1 cellular context compared by ENCODE assay signal in the genomic region with DNA sequence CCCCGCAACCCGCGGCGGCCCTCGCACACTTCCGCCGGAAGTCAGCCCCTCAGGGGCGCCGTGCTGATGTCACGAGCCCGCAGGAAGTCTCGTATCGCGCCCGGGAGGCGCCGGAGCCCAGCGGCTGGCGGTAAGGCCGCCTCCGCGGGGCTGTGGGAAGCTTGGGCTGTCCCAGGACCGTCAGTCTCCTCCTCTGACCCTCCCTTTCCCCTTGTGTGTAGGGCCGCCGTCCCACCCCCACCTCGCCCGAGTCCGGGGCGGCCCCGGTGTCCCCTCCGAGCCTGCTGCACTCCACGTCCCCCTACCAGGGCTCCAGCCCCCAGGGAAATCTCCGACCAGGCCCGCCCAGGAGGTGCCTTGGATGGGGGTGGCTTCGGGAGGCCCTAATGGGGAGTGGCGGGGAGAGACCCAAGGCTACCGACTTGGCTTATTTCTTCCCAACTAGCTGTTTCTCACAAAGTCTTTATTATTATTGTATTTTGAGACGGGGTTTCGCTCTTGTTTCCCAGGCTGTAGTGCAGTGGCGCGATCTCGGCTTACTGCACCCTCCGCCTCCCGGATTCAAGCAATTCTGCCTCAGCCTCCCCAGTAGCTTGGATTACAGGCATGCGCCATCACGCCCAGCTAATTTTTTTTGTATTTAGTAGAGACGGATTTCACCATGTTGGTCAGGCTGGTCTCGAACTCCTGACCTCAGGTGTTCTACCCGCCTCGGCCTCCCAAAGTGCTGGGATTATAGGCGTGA.
TF ChIP-seq lines count a peak whose summit lies in the region.

A gene (plus strand): TSS at position 86 of the 745 bp plus-strand sequence. CDS start 3,108 bp downstream, outside the sequence.

TF ChIP-seq in K562, 482 proteins besides CTCF, POLR2A, EP300 and RAD21 (continued from another document and continues in another):
- TF ChIP-seq, protein P1, sequence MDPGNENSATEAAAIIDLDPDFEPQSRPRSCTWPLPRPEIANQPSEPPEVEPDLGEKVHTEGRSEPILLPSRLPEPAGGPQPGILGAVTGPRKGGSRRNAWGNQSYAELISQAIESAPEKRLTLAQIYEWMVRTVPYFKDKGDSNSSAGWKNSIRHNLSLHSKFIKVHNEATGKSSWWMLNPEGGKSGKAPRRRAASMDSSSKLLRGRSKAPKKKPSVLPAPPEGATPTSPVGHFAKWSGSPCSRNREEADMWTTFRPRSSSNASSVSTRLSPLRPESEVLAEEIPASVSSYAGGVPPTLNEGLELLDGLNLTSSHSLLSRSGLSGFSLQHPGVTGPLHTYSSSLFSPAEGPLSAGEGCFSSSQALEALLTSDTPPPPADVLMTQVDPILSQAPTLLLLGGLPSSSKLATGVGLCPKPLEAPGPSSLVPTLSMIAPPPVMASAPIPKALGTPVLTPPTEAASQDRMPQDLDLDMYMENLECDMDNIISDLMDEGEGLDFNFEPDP (CRISPR knock-in tag; IDR thresholded peaks at IDR 0.05): no peak
- TF ChIP-seq POLR3G (IDR thresholded peaks at IDR 0.05; ENCODE audit: extremely low read depth, insufficient read length, insufficient replicate concordance): no peak
- TF ChIP-seq, protein P2, sequence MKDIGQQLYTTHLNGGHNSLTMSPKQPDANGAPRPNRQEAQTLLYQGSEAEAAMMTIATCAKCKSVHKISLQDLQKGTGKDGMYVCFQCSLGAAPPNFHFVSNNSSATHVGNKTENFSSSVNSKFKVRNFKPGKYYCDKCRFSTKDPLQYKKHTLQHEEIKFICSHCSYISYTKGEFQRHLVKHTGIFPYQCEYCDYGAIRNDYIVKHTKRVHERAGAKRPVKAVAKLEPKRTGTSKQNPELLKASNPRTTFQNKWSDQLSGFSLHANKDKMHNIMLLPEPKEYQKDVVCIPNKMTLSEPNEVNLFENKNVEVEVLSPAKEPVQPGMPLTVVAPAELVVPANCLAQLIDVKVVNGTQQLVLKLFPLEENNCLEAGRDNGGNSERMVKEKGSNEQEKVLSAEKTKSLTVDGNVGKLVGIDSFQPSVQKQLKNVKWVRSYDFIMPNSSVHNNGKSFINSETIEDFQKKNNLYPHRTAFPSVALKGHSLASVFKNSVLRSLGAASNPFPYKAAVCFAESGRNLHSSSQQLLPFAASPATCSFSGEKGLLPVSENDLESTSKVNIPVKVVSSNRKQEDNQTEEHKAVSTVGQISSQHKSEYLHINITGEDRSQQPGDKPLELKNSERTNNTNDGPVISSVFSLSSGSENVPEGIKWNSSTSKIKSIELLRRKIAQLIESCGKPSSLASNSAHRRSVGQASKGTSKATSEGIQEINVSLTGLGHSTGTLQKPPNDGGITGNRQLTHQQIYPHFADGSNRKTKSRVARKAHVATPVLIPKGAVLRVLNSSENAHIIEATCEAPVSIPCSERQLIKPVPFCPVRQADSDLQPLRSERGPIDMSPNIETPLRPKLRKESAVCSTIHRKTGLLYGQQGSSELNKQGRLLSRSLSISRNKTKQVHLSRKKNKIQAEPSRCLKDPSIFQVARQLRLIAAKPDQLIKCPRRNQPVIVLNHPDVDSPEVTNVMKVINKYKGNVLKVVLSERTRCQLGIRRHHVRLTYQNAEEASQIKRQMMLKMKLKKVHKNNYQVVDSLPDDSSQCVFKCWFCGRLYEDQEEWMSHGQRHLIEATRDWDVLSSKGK (CRISPR knock-in tag; IDR thresholded peaks at IDR 0.05): no peak
- TF ChIP-seq, protein P3, sequence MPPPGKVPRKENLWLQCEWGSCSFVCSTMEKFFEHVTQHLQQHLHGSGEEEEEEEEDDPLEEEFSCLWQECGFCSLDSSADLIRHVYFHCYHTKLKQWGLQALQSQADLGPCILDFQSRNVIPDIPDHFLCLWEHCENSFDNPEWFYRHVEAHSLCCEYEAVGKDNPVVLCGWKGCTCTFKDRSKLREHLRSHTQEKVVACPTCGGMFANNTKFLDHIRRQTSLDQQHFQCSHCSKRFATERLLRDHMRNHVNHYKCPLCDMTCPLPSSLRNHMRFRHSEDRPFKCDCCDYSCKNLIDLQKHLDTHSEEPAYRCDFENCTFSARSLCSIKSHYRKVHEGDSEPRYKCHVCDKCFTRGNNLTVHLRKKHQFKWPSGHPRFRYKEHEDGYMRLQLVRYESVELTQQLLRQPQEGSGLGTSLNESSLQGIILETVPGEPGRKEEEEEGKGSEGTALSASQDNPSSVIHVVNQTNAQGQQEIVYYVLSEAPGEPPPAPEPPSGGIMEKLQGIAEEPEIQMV (tag; conservative IDR thresholded peaks at IDR 0.05; ENCODE audit: low read depth): no peak
- TF ChIP-seq, protein P4, sequence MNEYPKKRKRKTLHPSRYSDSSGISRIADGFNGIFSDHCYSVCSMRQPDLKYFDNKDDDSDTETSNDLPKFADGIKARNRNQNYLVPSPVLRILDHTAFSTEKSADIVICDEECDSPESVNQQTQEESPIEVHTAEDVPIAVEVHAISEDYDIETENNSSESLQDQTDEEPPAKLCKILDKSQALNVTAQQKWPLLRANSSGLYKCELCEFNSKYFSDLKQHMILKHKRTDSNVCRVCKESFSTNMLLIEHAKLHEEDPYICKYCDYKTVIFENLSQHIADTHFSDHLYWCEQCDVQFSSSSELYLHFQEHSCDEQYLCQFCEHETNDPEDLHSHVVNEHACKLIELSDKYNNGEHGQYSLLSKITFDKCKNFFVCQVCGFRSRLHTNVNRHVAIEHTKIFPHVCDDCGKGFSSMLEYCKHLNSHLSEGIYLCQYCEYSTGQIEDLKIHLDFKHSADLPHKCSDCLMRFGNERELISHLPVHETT (CRISPR knock-in tag; conservative IDR thresholded peaks at IDR 0.05 in 1 of 2, IDR thresholded peaks at IDR 0.05 in 1 of 2): peak in 1 of 2 experiments; percentile 79; a peak in 1 of 4 replicates
- TF ChIP-seq LARP7 (IDR thresholded peaks at IDR 0.05): no peak
- no peak for TF ChIP-seq ZNF23 (CRISPR knock-in tag; IDR thresholded peaks at IDR 0.05)
- TF ChIP-seq, protein P5, sequence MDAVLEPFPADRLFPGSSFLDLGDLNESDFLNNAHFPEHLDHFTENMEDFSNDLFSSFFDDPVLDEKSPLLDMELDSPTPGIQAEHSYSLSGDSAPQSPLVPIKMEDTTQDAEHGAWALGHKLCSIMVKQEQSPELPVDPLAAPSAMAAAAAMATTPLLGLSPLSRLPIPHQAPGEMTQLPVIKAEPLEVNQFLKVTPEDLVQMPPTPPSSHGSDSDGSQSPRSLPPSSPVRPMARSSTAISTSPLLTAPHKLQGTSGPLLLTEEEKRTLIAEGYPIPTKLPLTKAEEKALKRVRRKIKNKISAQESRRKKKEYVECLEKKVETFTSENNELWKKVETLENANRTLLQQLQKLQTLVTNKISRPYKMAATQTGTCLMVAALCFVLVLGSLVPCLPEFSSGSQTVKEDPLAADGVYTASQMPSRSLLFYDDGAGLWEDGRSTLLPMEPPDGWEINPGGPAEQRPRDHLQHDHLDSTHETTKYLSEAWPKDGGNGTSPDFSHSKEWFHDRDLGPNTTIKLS (IDR thresholded peaks at IDR 0.05; ENCODE audit: borderline replicate concordance, low read depth): peak; percentile 44; the same call in 1 of the 2 replicates
- peak; percentile 98 for TF ChIP-seq KDM5B (IDR thresholded peaks at IDR 0.05; ENCODE audit: insufficient replicate concordance, low read depth, low read length)
- TF ChIP-seq ZNF239 (CRISPR knock-in tag; IDR thresholded peaks at IDR 0.05): no peak
- no peak for TF ChIP-seq BDP1 (IDR thresholded peaks at IDR 0.05; ENCODE audit: insufficient read depth, insufficient read length)
- no peak for TF ChIP-seq TGIF2 (CRISPR knock-in tag; IDR thresholded peaks at IDR 0.05)
- no peak for TF ChIP-seq ETV6 (IDR thresholded peaks at IDR 0.05; ENCODE audit: borderline replicate concordance in 1 of 2, low read depth in 2 of 2, low read length in 1 of 2)
- TF ChIP-seq ETV6 (CRISPR knock-in tag; IDR thresholded peaks at IDR 0.05; ENCODE audit: borderline replicate concordance): no peak
- TF ChIP-seq MIER1 (IDR thresholded peaks at IDR 0.05; ENCODE audit: low read depth): no peak
- no peak for TF ChIP-seq ZNF121 (CRISPR knock-in tag; conservative IDR thresholded peaks at IDR 0.05)
- peak; percentile 59; the same call in 1 of the 2 replicates for TF ChIP-seq ELF1 (tag; IDR thresholded peaks at IDR 0.05)
- TF ChIP-seq CHD2 (IDR thresholded peaks at IDR 0.05; ENCODE audit: low read depth, low read length): peak; percentile 78
- no peak for TF ChIP-seq MXI1 (IDR thresholded peaks at IDR 0.05; ENCODE audit: low read depth, low read length)
- TF ChIP-seq SIN3A (IDR thresholded peaks at IDR 0.05; ENCODE audit: borderline replicate concordance in 2 of 2, control insufficient read depth in 1 of 2, low read depth in 2 of 2, low read length in 2 of 2): peak; percentile 45 to 50; a peak in 1 of 4 replicates
- no peak for TF ChIP-seq SP1 (CRISPR knock-in tag; IDR thresholded peaks at IDR 0.05)
- peak; percentile 94 for TF ChIP-seq CXXC5 (CRISPR knock-in tag; IDR thresholded peaks at IDR 0.05)
- TF ChIP-seq ZC3H11A (IDR thresholded peaks at IDR 0.05; ENCODE audit: low read depth, low read length): no peak
- TF ChIP-seq, protein P6, sequence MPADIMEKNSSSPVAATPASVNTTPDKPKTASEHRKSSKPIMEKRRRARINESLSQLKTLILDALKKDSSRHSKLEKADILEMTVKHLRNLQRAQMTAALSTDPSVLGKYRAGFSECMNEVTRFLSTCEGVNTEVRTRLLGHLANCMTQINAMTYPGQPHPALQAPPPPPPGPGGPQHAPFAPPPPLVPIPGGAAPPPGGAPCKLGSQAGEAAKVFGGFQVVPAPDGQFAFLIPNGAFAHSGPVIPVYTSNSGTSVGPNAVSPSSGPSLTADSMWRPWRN (IDR thresholded peaks at IDR 0.05; ENCODE audit: low read depth): no peak
- TF ChIP-seq ZNF175 (CRISPR knock-in tag; IDR thresholded peaks at IDR 0.05; ENCODE audit: low read depth): no peak
- TF ChIP-seq MAZ (CRISPR knock-in tag; conservative IDR thresholded peaks at IDR 0.05 in 1 of 2, IDR thresholded peaks at IDR 0.05 in 1 of 2): peak; percentile 78 to 89
- TF ChIP-seq, protein P7, sequence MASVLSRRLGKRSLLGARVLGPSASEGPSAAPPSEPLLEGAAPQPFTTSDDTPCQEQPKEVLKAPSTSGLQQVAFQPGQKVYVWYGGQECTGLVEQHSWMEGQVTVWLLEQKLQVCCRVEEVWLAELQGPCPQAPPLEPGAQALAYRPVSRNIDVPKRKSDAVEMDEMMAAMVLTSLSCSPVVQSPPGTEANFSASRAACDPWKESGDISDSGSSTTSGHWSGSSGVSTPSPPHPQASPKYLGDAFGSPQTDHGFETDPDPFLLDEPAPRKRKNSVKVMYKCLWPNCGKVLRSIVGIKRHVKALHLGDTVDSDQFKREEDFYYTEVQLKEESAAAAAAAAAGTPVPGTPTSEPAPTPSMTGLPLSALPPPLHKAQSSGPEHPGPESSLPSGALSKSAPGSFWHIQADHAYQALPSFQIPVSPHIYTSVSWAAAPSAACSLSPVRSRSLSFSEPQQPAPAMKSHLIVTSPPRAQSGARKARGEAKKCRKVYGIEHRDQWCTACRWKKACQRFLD (CRISPR knock-in tag; IDR thresholded peaks at IDR 0.05): no peak; the same call in 1 of the 2 replicates
- TF ChIP-seq ETS2 (tag; IDR thresholded peaks at IDR 0.05; ENCODE audit: borderline replicate concordance, poor library complexity, severe bottlenecking): no peak
- peak; percentile 35; the same call in 1 of the 2 replicates for TF ChIP-seq RNF2 (IDR thresholded peaks at IDR 0.05)
- TF ChIP-seq, protein P8, sequence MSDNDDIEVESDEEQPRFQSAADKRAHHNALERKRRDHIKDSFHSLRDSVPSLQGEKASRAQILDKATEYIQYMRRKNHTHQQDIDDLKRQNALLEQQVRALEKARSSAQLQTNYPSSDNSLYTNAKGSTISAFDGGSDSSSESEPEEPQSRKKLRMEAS (CRISPR knock-in tag; IDR thresholded peaks at IDR 0.05): peak; percentile 47
- TF ChIP-seq, protein P9, sequence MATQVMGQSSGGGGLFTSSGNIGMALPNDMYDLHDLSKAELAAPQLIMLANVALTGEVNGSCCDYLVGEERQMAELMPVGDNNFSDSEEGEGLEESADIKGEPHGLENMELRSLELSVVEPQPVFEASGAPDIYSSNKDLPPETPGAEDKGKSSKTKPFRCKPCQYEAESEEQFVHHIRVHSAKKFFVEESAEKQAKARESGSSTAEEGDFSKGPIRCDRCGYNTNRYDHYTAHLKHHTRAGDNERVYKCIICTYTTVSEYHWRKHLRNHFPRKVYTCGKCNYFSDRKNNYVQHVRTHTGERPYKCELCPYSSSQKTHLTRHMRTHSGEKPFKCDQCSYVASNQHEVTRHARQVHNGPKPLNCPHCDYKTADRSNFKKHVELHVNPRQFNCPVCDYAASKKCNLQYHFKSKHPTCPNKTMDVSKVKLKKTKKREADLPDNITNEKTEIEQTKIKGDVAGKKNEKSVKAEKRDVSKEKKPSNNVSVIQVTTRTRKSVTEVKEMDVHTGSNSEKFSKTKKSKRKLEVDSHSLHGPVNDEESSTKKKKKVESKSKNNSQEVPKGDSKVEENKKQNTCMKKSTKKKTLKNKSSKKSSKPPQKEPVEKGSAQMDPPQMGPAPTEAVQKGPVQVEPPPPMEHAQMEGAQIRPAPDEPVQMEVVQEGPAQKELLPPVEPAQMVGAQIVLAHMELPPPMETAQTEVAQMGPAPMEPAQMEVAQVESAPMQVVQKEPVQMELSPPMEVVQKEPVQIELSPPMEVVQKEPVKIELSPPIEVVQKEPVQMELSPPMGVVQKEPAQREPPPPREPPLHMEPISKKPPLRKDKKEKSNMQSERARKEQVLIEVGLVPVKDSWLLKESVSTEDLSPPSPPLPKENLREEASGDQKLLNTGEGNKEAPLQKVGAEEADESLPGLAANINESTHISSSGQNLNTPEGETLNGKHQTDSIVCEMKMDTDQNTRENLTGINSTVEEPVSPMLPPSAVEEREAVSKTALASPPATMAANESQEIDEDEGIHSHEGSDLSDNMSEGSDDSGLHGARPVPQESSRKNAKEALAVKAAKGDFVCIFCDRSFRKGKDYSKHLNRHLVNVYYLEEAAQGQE (CRISPR knock-in tag; IDR thresholded peaks at IDR 0.05; ENCODE audit: low read depth): no peak
- TF ChIP-seq MEF2A (IDR thresholded peaks at IDR 0.05; ENCODE audit: control insufficient read depth, low read depth, low read length): no peak
- TF ChIP-seq, protein P10, sequence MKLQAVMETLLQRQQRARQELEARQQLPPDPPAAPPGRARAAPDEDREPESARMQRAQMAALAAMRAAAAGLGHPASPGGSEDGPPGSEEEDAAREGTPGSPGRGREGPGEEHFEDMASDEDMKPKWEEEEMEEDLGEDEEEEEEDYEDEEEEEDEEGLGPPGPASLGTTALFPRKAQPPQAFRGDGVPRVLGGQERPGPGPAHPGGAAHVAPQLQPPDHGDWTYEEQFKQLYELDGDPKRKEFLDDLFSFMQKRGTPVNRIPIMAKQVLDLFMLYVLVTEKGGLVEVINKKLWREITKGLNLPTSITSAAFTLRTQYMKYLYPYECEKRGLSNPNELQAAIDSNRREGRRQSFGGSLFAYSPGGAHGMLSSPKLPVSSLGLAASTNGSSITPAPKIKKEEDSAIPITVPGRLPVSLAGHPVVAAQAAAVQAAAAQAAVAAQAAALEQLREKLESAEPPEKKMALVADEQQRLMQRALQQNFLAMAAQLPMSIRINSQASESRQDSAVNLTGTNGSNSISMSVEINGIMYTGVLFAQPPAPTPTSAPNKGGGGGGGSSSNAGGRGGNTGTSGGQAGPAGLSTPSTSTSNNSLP (IDR thresholded peaks at IDR 0.05; ENCODE audit: borderline replicate concordance, low read depth, low read length): no peak
- TF ChIP-seq HNRNPH1 (optimal IDR thresholded peaks at IDR 0.05; ENCODE audit: low read depth, low read length): no peak
- TF ChIP-seq BRF1 (IDR thresholded peaks at IDR 0.05; ENCODE audit: borderline replicate concordance, extremely low read depth, insufficient read length): no peak
- TF ChIP-seq FOXM1 (IDR thresholded peaks at IDR 0.05; ENCODE audit: low read depth): no peak
- TF ChIP-seq FOXM1 (CRISPR knock-in tag; IDR thresholded peaks at IDR 0.05; ENCODE audit: low read depth): no peak
